In the genomic region with DNA sequence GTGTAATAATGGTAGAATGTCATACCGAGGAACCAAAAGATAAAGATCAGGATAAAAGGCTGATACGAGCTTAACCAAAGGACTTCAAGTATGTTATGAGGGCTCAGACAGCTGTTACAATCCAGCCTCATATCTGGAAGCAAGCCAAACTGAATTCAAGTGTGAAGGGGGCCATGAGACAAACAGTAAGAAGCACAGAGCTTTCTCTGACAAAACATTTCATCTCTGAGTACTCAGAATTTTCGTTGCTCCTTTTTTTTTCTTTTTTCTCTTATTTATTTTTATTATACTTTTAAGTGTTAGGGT, we compare ENCODE assay signal across 15 cellular contexts. TPM values are rescaled to one million over a fixed set of nuclear protein-coding genes. Genes with fewer than 3 reads are reported as not detected.
DNase-seq lines count a peak whose midpoint lies in the region; ATAC-seq, FAIRE-seq and TF ChIP-seq lines count a peak whose summit lies in the region.
"Had no signal": no experiment of that assay in that cellular context is flagged by ENCODE, and none has a peak within 500 bp of the region (broad histone marks: within the 10 kb centered on the region; RNA-seq: fewer than 3 reads in every experiment).

No MANE protein-coding gene starts in this region.

- H3K4me2 ChIP-seq in keratinocyte (ENCODE audit: control insufficient read depth, extremely low read depth, insufficient read depth, low read depth, low read length), result no peak overlapping the region

- no peak overlapping the region for H3K4me3 Mint-ChIP-seq in activated T-helper 17 cell treated with anti-CD3 and anti-CD28 coated beads, Interleukin-2, amount 50 U/mL, for 72 hours

- dilution Hi-C loops in keratinocyte (cut with MboI; ENCODE audit: extremely low pct_ligation_motif_present, low sequenced_read_pairs), result no loop called here

- no peak overlapping the region for H3K27ac Mint-ChIP-seq in activated T-helper 17 cell treated with anti-CD3 and anti-CD28 coated beads, Interleukin-2, amount 50 U/mL, for 72 hours

- H3K4me3 ChIP-seq in A673 (ENCODE audit: low read depth, low read length, poor library complexity, severe bottlenecking) (no peak overlapping the region), keratinocyte (ENCODE audit: control insufficient read depth in 2 of 3, extremely low read depth in 1 of 3, insufficient read depth in 2 of 3, low read depth in 1 of 3, low read length in 3 of 3) (no peak overlapping the region)
- H3K4me3 ChIP-seq: lung, skin epidermis had no signal

- no peak for TF ChIP-seq CTCF in A673 (conservative IDR thresholded peaks at IDR 0.05; ENCODE audit: low read depth, low read length)
- no peak for TF ChIP-seq CTCF in RWPE1 (conservative IDR thresholded peaks at IDR 0.05; ENCODE audit: low read depth)
- TF ChIP-seq CTCF in keratinocyte (optimal IDR thresholded peaks at IDR 0.05 in 1 of 3, IDR thresholded peaks at IDR 0.05 in 1 of 3, conservative IDR thresholded peaks at IDR 0.05 in 1 of 3; ENCODE audit: extremely low read depth in 1 of 3, insufficient read depth in 2 of 3, low read length in 3 of 3), result no peak

- no peaks in the 10 kb centered on the region for H4K20me1 ChIP-seq in keratinocyte (ENCODE audit: control insufficient read depth, extremely low read depth, insufficient read depth, low read length)

- H3K9me3 ChIP-seq in A673 (ENCODE audit: low read depth, low read length, poor library complexity, severe bottlenecking) (peaks cover 9% of the 10 kb centered on the region), keratinocyte (ENCODE audit: control insufficient read depth, low read depth, low read length) (peaks cover 6% of the 10 kb centered on the region)

- intact Hi-C loops in A673 (cut with micrococcal nuclease; ENCODE audit: unreplicated experiment), result loop anchor here (5.0 kb wide), 6 partner anchors 53 to 1158 kb away; no protein-coding TSS in a partner anchor

- in situ Hi-C loops in KBM-7 (cut with MboI; ENCODE audit: low pct_unique_long_range_greater_than_20kb, low sequenced_read_pairs), result loop anchor here (25.0 kb wide), 1 partner anchor 1013 kb away; no protein-coding TSS in a partner anchor

- no peaks in the 10 kb centered on the region for H3K79me2 ChIP-seq in keratinocyte (ENCODE audit: control insufficient read depth, insufficient read depth, low read length)

- H3K27me3 ChIP-seq in A673 (replicated peaks; ENCODE audit: insufficient read depth, low read depth, low read length, poor library complexity) (no peaks in the 10 kb centered on the region), keratinocyte (ENCODE audit: control insufficient read depth, extremely low read depth, insufficient read depth, low read length) (no peaks in the 10 kb centered on the region)

- ATAC-seq in activated T-helper 17 cell treated with anti-CD3 and anti-CD28 coated beads, Interleukin-2, amount 50 U/mL, for 72 hours (replicated peaks), result no peak
- no peak for ATAC-seq in HG02884 (IDR thresholded peaks at IDR 0.05; ENCODE audit: unreplicated experiment)

- H3K36me3 ChIP-seq in A673 (ENCODE audit: insufficient read depth, low read length, poor library complexity, severe bottlenecking), result no peaks in the 10 kb centered on the region
- H3K36me3 ChIP-seq in keratinocyte (ENCODE audit: control insufficient read depth in 2 of 2, extremely low read depth in 1 of 2, insufficient read depth in 2 of 2, low read length in 2 of 2), result no peaks in the 10 kb centered on the region

- DNase-seq in A673 (ENCODE audit: low spot score), result peak; percentile 61
- DNase-seq in KBM-7, result peak; percentile 9
- no peak for DNase-seq in RWPE1 (ENCODE audit: low spot score)
- DNase-seq in keratinocyte (ENCODE audit: low read depth, low spot score), result no peak
- no peak for DNase-seq in GM19239 (ENCODE audit: insufficient read length, low spot score)
- DNase-seq in AML-193 (lab: John Stamatoyannopoulos, UW), result no peak
- DNase-seq: activated CD4-positive, alpha-beta T cell treated with anti-CD3 and anti-CD28 coated beads for 1 hour; Kasumi-1 had no signal

- no peaks in the 10 kb centered on the region for H3K9me1 ChIP-seq in keratinocyte (ENCODE audit: control insufficient read depth, extremely low read depth, insufficient read depth, low read length)

- H3K27ac ChIP-seq in A673 (ENCODE audit: low read depth, low read length, poor library complexity, severe bottlenecking) (peak overlapping the region; percentile 98), RWPE1 (peak overlapping the region; percentile 95), keratinocyte (ENCODE audit: control insufficient read depth, insufficient read depth, low read length) (peak overlapping the region; percentile 70)

- H3K27me3 Mint-ChIP-seq in activated T-helper 17 cell treated with anti-CD3 and anti-CD28 coated beads, Interleukin-2, amount 50 U/mL, for 72 hours, result no peaks in the 10 kb centered on the region

- POLR2A ChIA-PET in A673 (lab: Charles Lee; ENCODE audit: low non-redundant PET), result interaction anchor here (0.7 kb wide), 1 partner anchor 86 kb away, joined by 4 read pairs; no protein-coding TSS in a partner anchor
- POLR2A ChIA-PET in RWPE1 (lab: Yijun Ruan, JAX; ENCODE audit: low non-redundant PET), result no interaction called here

- FAIRE-seq in keratinocyte (lab: Jason Lieb, UNC) (peak; percentile 67), GM19239 (lab: Jason Lieb, UNC) (no peak)
- FAIRE-seq: H54 had no signal

- CTCF ChIA-PET in A673 (lab: Charles Lee), result no interaction called here
- CTCF ChIA-PET in RWPE1 (lab: Yijun Ruan, JAX), result interaction anchor here (0.6 kb wide), 1 partner anchor 975 kb away, joined by 4 read pairs; no protein-coding TSS in a partner anchor

- no peak overlapping the region for H2AFZ ChIP-seq in keratinocyte (ENCODE audit: control insufficient read depth, low read length)

- H3K9ac ChIP-seq in keratinocyte (ENCODE audit: control insufficient read depth, extremely low read depth, insufficient read depth, low read length), result no peak overlapping the region

- no TSS peak for BruUV-seq in A673 (replicated peaks; lab: Mats Ljungman, UMichigan)

- no peaks in the 10 kb centered on the region for H3K36me3 Mint-ChIP-seq in activated T-helper 17 cell treated with anti-CD3 and anti-CD28 coated beads, Interleukin-2, amount 50 U/mL, for 72 hours (ENCODE audit: low read depth)

- H3K4me1 Mint-ChIP-seq in activated T-helper 17 cell treated with anti-CD3 and anti-CD28 coated beads, Interleukin-2, amount 50 U/mL, for 72 hours, result no peaks in the 10 kb centered on the region

- no peaks in the 10 kb centered on the region for H3K9me3 Mint-ChIP-seq in activated T-helper 17 cell treated with anti-CD3 and anti-CD28 coated beads, Interleukin-2, amount 50 U/mL, for 72 hours

- H3K4me1 ChIP-seq in A673 (ENCODE audit: insufficient read depth, low read length, poor library complexity, severe bottlenecking) (peaks cover 51% of the 10 kb centered on the region), keratinocyte (ENCODE audit: control insufficient read depth, extremely low read depth, insufficient read depth, low read length) (peaks cover 39% of the 10 kb centered on the region)

RNA-seq across cellular contexts. Expression of a gene that starts 52.9 kb away (rescaled TPM):
- 0.24 TPM in 1 of 2 replicates, not detected in the other for total RNA-seq in A673 (2021)
- not detected in 3 replicates for polyA plus RNA-seq in keratinocyte
- not detected for polyA plus RNA-seq in keratinocyte (2011; ENCODE audit: low read depth)
- not detected in 2 replicates for polyA plus RNA-seq in keratinocyte (2011; cell fraction: cytosol; rRNA removed)
- polyA plus RNA-seq in keratinocyte (2011; cell fraction: nucleus; rRNA removed), result not detected in 2 replicates
- polyA plus RNA-seq in keratinocyte (2012; ENCODE audit: low replicate concordance), result 0.03 TPM in 1 of 2 replicates, not detected in the other
- not detected in 3 replicates for polyA minus RNA-seq in keratinocyte
- not detected for polyA minus RNA-seq in keratinocyte (2011; cell fraction: cytosol; rRNA and poly(A)+ RNA removed)
- polyA minus RNA-seq in keratinocyte (2011; cell fraction: nucleus; rRNA and poly(A)+ RNA removed), result not detected in 2 replicates
- under 1 TPM; 0.08 to 0.80 TPM for total RNA-seq in activated T-helper 17 cell treated with anti-CD3 and anti-CD28 coated beads, Interleukin-2, amount 50 U/mL, for 72 hours
- total RNA-seq: fibroblast of lung, NCI-H460 had no signal

Comparison
In these comparisons a context has a peak if more than half of its experiments do, and no peak if none do; other contexts are left out.
1. DNase-seq: peak in A673 (single experiment) and KBM-7 (single experiment); none in RWPE1 (single experiment), keratinocyte (single experiment), GM19239 (single experiment) and AML-193 (0 of 2).
2. Peak in every context shown above with its lines, with median percentiles within 50 percentile points of each other: H3K27ac ChIP-seq.